8 cellular contexts compared by ENCODE assay signal in genomic region chr15:31359722-31360111, GRCh38. TPM values are rescaled to one million over a fixed set of nuclear protein-coding genes. Genes with fewer than 3 reads are reported as not detected.
DNase-seq lines count a peak whose midpoint lies in the region; ATAC-seq, FAIRE-seq and TF ChIP-seq lines count a peak whose summit lies in the region.
"Had no signal": no experiment of that assay in that cellular context is flagged by ENCODE, and none has a peak within 500 bp of the region (broad histone marks: within the 10 kb centered on the region; RNA-seq: fewer than 3 reads in every experiment).

No MANE protein-coding gene starts in this region.

- FAIRE-seq in pancreas (lab: Jason Lieb, UNC), result no peak
- no peak for FAIRE-seq in GM12891 (lab: Jason Lieb, UNC)

- peaks cover 89% of the 10 kb centered on the region for H3F3A ChIP-seq in MM.1S (ENCODE audit: insufficient read depth, low read length)

- H4K20me1 ChIP-seq in DND-41 (ENCODE audit: insufficient read depth, low read length), result peaks cover 53% of the 10 kb centered on the region
- no peaks in the 10 kb centered on the region for H4K20me1 ChIP-seq in MM.1S (ENCODE audit: insufficient read depth, low read length)

- H3K4me3 ChIP-seq in DND-41 (ENCODE audit: low read depth in 1 of 2, low read length in 2 of 2), result peak overlapping the region in 1 of 2 experiments; percentile 50; a peak in 1 of 4 replicates
- peak overlapping the region; percentile 42; the same call in 1 of the 2 replicates for H3K4me3 ChIP-seq in MM.1S (ENCODE audit: low read length)
- no peak overlapping the region for H3K4me3 ChIP-seq in colonic mucosa
- no peak overlapping the region for H3K4me3 ChIP-seq in pancreas

- H3K27ac ChIP-seq in DND-41 (ENCODE audit: low read length) (peak overlapping the region; percentile 100), MM.1S (ENCODE audit: low read length) (peak overlapping the region; percentile 98), colonic mucosa (peak overlapping the region; percentile 94), pancreas (peak overlapping the region; percentile 64 to 93 (median 84))

- peaks cover 40% of the 10 kb centered on the region for H3K36me3 ChIP-seq in DND-41 (ENCODE audit: insufficient read depth, low read length)
- no peaks in the 10 kb centered on the region for H3K36me3 ChIP-seq in MM.1S (replicated peaks; ENCODE audit: insufficient read depth, low read length)
- no peaks in the 10 kb centered on the region for H3K36me3 ChIP-seq in colonic mucosa
- H3K36me3 ChIP-seq in pancreas, result no peaks in the 10 kb centered on the region

- 37 to 40% methylated on average over 7 of the region's 7 CpGs for WGBS in pancreas, 2 donors

- TF ChIP-seq POLR2A in GM12891 (IDR thresholded peaks at IDR 0.05; ENCODE audit: low read depth, low read length), result no peak

- H3K27me3 ChIP-seq in DND-41 (ENCODE audit: insufficient read depth, low read length, poor library complexity) (no peaks in the 10 kb centered on the region), MM.1S (replicated peaks; ENCODE audit: insufficient read depth, low read length) (no peaks in the 10 kb centered on the region), colonic mucosa (no peaks in the 10 kb centered on the region), pancreas (no peaks in the 10 kb centered on the region)

- peaks cover 94% of the 10 kb centered on the region for H3K79me2 ChIP-seq in DND-41 (ENCODE audit: insufficient read depth, low read length)
- H3K79me2 ChIP-seq in MM.1S (ENCODE audit: low read length), result peaks cover 97% of the 10 kb centered on the region

- H3K4me1 ChIP-seq in DND-41 (ENCODE audit: insufficient read depth, low read length) (peaks cover 88% of the 10 kb centered on the region), MM.1S (ENCODE audit: low read length) (peaks cover 98% of the 10 kb centered on the region), colonic mucosa (peaks cover 55% of the 10 kb centered on the region), pancreas (peaks cover 3 to 82% (median 75%) of the 10 kb centered on the region in 3 donors)

- no peaks in the 10 kb centered on the region for H3K9me2 ChIP-seq in MM.1S (replicated peaks; ENCODE audit: insufficient read depth, low read length)

- H2AFZ ChIP-seq in DND-41 (ENCODE audit: low read depth, low read length), result no peak overlapping the region
- no peak overlapping the region for H2AFZ ChIP-seq in MM.1S (ENCODE audit: low read length)

- H3K9ac ChIP-seq in DND-41 (ENCODE audit: low read depth, low read length) (peak overlapping the region; percentile 62), MM.1S (ENCODE audit: low read length) (peak overlapping the region; percentile 76), colonic mucosa (ENCODE audit: low read depth in 2 of 2, low read length in 2 of 2) (peak overlapping the region; percentile 48 to 90)

- no peak for ATAC-seq in DND-41 (ENCODE audit: insufficient read depth, low read depth)
- peak in 3 of 4 donors; percentile 2 to 11 (median 3) for ATAC-seq in pancreas
- no peak for ATAC-seq in GM18867 (IDR thresholded peaks at IDR 0.05; ENCODE audit: unreplicated experiment)

- H3K4me2 ChIP-seq in DND-41 (ENCODE audit: insufficient read depth, low read length) (peak overlapping the region; percentile 69), MM.1S (ENCODE audit: low read depth, low read length) (peak overlapping the region; percentile 95)

- peak; percentile 23 for DNase-seq in DND-41
- peak; percentile 20 for DNase-seq in MM.1S
- DNase-seq in colonic mucosa, result peak; percentile 72
- peak in 3 of 6 donors; percentile 42 to 56 (median 50) for DNase-seq in pancreas
- no peak for DNase-seq in GM12891 (ENCODE audit: insufficient read length, low spot score)
- DNase-seq in hepatic stellate cell (ENCODE audit: low spot score), result no peak
- DNase-seq: activated CD4-positive, alpha-beta T cell treated with anti-CD3 and anti-CD28 coated beads for 4 hours had no signal

- TF ChIP-seq CTCF in DND-41 (IDR thresholded peaks at IDR 0.05; ENCODE audit: borderline replicate concordance, extremely low read depth, low read length, poor library complexity, severe bottlenecking) (no peak), MM.1S (IDR thresholded peaks at IDR 0.05; ENCODE audit: low read length) (no peak), colonic mucosa (IDR thresholded peaks at IDR 0.05) (no peak), pancreas (IDR thresholded peaks at IDR 0.05) (no peak)

- H3K9me3 ChIP-seq in DND-41 (ENCODE audit: insufficient read depth, low read length, severe bottlenecking) (no peaks in the 10 kb centered on the region), MM.1S (replicated peaks; ENCODE audit: insufficient read depth, low read length) (no peaks in the 10 kb centered on the region), colonic mucosa (no peaks in the 10 kb centered on the region), pancreas (no peaks in the 10 kb centered on the region)

- intact Hi-C loops in colonic mucosa (cut with DNase I) (loop anchor here (10.0 kb wide), 1 partner anchor 145 kb away; no protein-coding TSS in a partner anchor), pancreas (cut with DNase I) (no loop called here)

TF ChIP-seq in GM12891, 5 proteins besides CTCF, POLR2A, EP300 and RAD21:
- TF ChIP-seq TAF1 (IDR thresholded peaks at IDR 0.05; ENCODE audit: low read depth, low read length) (no peak), POU2F2 (IDR thresholded peaks at IDR 0.05; ENCODE audit: low read depth, low read length) (no peak), POLR2AphosphoS5 (IDR thresholded peaks at IDR 0.05; ENCODE audit: low read depth, low read length) (no peak), PAX5 (IDR thresholded peaks at IDR 0.05; ENCODE audit: insufficient read depth, low read length, severe bottlenecking) (no peak), SPI1 (IDR thresholded peaks at IDR 0.05; ENCODE audit: low read depth, low read length) (no peak)

RNA-seq across cellular contexts. Expression of gene KLF13, which starts 33.1 kb away (rescaled TPM):
- total RNA-seq in colonic mucosa (10 to 100 TPM; 68.9 to 92.3 TPM), pancreas (10 to 100 TPM; 28.6 to 57.1 (median 37.2) TPM)
- 10 to 100 TPM; 12.3 to 18.7 TPM for polyA plus RNA-seq in pancreas
- polyA plus RNA-seq in GM12891 (2012; ENCODE audit: low read depth, missing spikeins), result 47.3 TPM

Comparison
In these comparisons a context has a peak if more than half of its experiments do, and no peak if none do; other contexts are left out.
1. ATAC-seq: peak in pancreas (3 of 4); none in DND-41 (single experiment) and GM18867 (single experiment).
2. DNase-seq: peak in DND-41 (single experiment), MM.1S (single experiment) and colonic mucosa (single experiment); none in GM12891 (single experiment) and hepatic stellate cell (single experiment).
3. Peak in every context shown above with its lines, with median percentiles within 50 percentile points of each other: H3K27ac ChIP-seq and H3K9ac ChIP-seq.